In genomic region chr5:14419686-14420085, GRCh38 we compare ENCODE assay signal across 20 cellular contexts.
DNase-seq lines count a peak whose midpoint lies in the region; ATAC-seq and TF ChIP-seq lines count a peak whose summit lies in the region.
"Had no signal": no experiment of that assay in that cellular context is flagged by ENCODE, and none has a peak within 500 bp of the region (broad histone marks: within the 10 kb centered on the region; RNA-seq: fewer than 3 reads in every experiment).

No MANE protein-coding gene starts in this region.

- DNase-seq in SK-N-SH = no peak
- DNase-seq in caudate nucleus (lab: John Stamatoyannopoulos, UW) = no peak
- DNase-seq in osteoblast (ENCODE audit: insufficient read length, low spot score, missing footprints) = no peak
- no peak for DNase-seq in mucosa of descending colon
- no peak for DNase-seq in stimulated activated CD4-positive, alpha-beta T cell treated with anti-CD3 and anti-CD28 coated beads, Interleukin-4, amount 100 ng/mL, for 4 hours
- no peak for DNase-seq in NCI-H1048 (lab: John Stamatoyannopoulos, UW)
- no peak for DNase-seq in NCI-H187 treated with DMSO at 0.1 percent for 48 hours (lab: John Stamatoyannopoulos, UW)
- DNase-seq: GF-D8, KG1, NCI-H1092 treated with DMSO at 0.1 percent for 48 hours, NCI-H146, NCI-H2081, NCI-H2171, NCI-H345, NCI-H524, NCI-H82 had no signal

- no peaks in the 10 kb centered on the region for H3K27me3 ChIP-seq in SK-N-SH (ENCODE audit: insufficient read depth)
- no peaks in the 10 kb centered on the region for H3K27me3 ChIP-seq in osteoblast (ENCODE audit: insufficient read depth, low read length)
- H3K27me3 ChIP-seq: SJSA1 had no signal

- H3K27ac ChIP-seq in SK-N-SH (ENCODE audit: low read depth in 2 of 2, low read length in 1 of 2) (peak overlapping the region; percentile 98 to 100), caudate nucleus (ENCODE audit: low read depth, low read length) (peak overlapping the region; percentile 33), osteoblast (ENCODE audit: low read depth, low read length) (peak overlapping the region; percentile 17)
- H3K27ac ChIP-seq: 22Rv1, SJSA1 had no signal

- POLR2A ChIA-PET in SK-N-SH (lab: Yijun Ruan, JAX) = no interaction called here

- H3K9me3 ChIP-seq in SK-N-SH (no peaks in the 10 kb centered on the region), osteoblast (ENCODE audit: low read depth, low read length) (no peaks in the 10 kb centered on the region), mucosa of descending colon (no peaks in the 10 kb centered on the region)
- H3K9me3 ChIP-seq: SJSA1 had no signal

- intact Hi-C loops in mucosa of descending colon (cut with DNase I, micrococcal nuclease) = loop anchor here in 1 of 2 donors (10.0 kb wide), 1 partner anchor 55 kb away; no protein-coding TSS in a partner anchor

- H3K79me2 ChIP-seq in SK-N-SH (ENCODE audit: insufficient read depth) (peaks cover 89% of the 10 kb centered on the region), osteoblast (ENCODE audit: insufficient read depth, low read length) (peaks cover 72% of the 10 kb centered on the region)

- no peaks in the 10 kb centered on the region for H3K9me2 ChIP-seq in SK-N-SH

- CTCF ChIA-PET in SK-N-SH (lab: Yijun Ruan, JAX) = interaction anchor here (0.5 to 1.7 kb wide), 5 partner anchors 8 to 229 kb away, joined by 3 to 4 read pairs (median 3); no protein-coding TSS in a partner anchor

- H3F3A ChIP-seq in SK-N-SH (replicated peaks; ENCODE audit: insufficient read depth) = peaks cover 54% of the 10 kb centered on the region

- TF ChIP-seq CTCF in SK-N-SH (IDR thresholded peaks at IDR 0.05) (no peak), osteoblast (IDR thresholded peaks at IDR 0.05; ENCODE audit: extremely low read depth, low read depth, low read length) (no peak), mucosa of descending colon (IDR thresholded peaks at IDR 0.05) (no peak)

- no peak for TF ChIP-seq EP300 in SK-N-SH (IDR thresholded peaks at IDR 0.05; ENCODE audit: borderline replicate concordance in 1 of 2, low read depth in 1 of 2, low read length in 1 of 2)

- WGBS in SK-N-SH (ENCODE audit: low lambda C conversion rate) = 98% methylated on average over 8 of the region's 12 CpGs

- no peak overlapping the region for H2AFZ ChIP-seq in SK-N-SH (ENCODE audit: low read depth)
- H2AFZ ChIP-seq in osteoblast (ENCODE audit: low read length) = no peak overlapping the region

- ATAC-seq in SK-N-SH treated with all-trans-retinoic acid at 6 μM for 48 hours (no peak), mucosa of descending colon (no peak)
- ATAC-seq: Right ventricle myocardium inferior had no signal

- no peak overlapping the region for H3K9ac ChIP-seq in SK-N-SH

- H3K4me1 ChIP-seq in SK-N-SH (ENCODE audit: control insufficient read depth in 1 of 2, insufficient read depth in 2 of 2, low read depth in 1 of 2, low read length in 1 of 2) = peaks cover 65 to 76% of the 10 kb centered on the region in 2 experiments
- H3K4me1 ChIP-seq in osteoblast (ENCODE audit: insufficient read depth, low read length) = peaks cover 50% of the 10 kb centered on the region
- no peaks in the 10 kb centered on the region for H3K4me1 ChIP-seq in mucosa of descending colon (ENCODE audit: low read depth)

- no peak for TF ChIP-seq RAD21 in SK-N-SH (IDR thresholded peaks at IDR 0.05; ENCODE audit: low read length)

- H4K20me1 ChIP-seq in SK-N-SH (ENCODE audit: insufficient read depth) = no peaks in the 10 kb centered on the region
- H4K20me1 ChIP-seq in osteoblast (ENCODE audit: insufficient read depth, low read length) = peaks cover 5% of the 10 kb centered on the region

- H3K36me3 ChIP-seq in SK-N-SH (replicated peaks in 1 of 2; ENCODE audit: control insufficient read depth in 1 of 2, insufficient read depth in 2 of 2, low read length in 1 of 2) (peaks cover 33 to 45% of the 10 kb centered on the region in 2 experiments), osteoblast (ENCODE audit: insufficient read depth, low read length) (peaks cover 71% of the 10 kb centered on the region), mucosa of descending colon (ENCODE audit: low read depth) (no peaks in the 10 kb centered on the region)

- H3K4me3 ChIP-seq in SK-N-SH (ENCODE audit: low read depth in 2 of 2, low read length in 1 of 2) = no peak overlapping the region
- H3K4me3 ChIP-seq in osteoblast (ENCODE audit: insufficient read depth, low read length) = no peak overlapping the region
- no peak overlapping the region for H3K4me3 ChIP-seq in mucosa of descending colon
- H3K4me3 ChIP-seq: SJSA1 had no signal

- H3K4me2 ChIP-seq in SK-N-SH = peak overlapping the region; percentile 34
- H3K4me2 ChIP-seq in osteoblast (ENCODE audit: insufficient read depth, low read length) = no peak overlapping the region

TF ChIP-seq in SK-N-SH, 30 proteins besides CTCF, POLR2A, EP300 and RAD21:
- no peak for TF ChIP-seq CHD2 (IDR thresholded peaks at IDR 0.05; ENCODE audit: low read length, partially characterized antibody)
- no peak for TF ChIP-seq POLR2AphosphoS5 (IDR thresholded peaks at IDR 0.05; ENCODE audit: low read depth, low read length)
- TF ChIP-seq IRF3 (IDR thresholded peaks at IDR 0.05; ENCODE audit: low read depth, low read length) = no peak
- TF ChIP-seq FOSL2 (IDR thresholded peaks at IDR 0.05; ENCODE audit: borderline replicate concordance, low read depth) = no peak
- TF ChIP-seq TAF1 (IDR thresholded peaks at IDR 0.05; ENCODE audit: borderline replicate concordance, low read depth, low read length) = no peak
- TF ChIP-seq JUND (IDR thresholded peaks at IDR 0.05) = no peak
- no peak for TF ChIP-seq MAX (IDR thresholded peaks at IDR 0.05; ENCODE audit: low read depth)
- no peak for TF ChIP-seq RCOR1 (IDR thresholded peaks at IDR 0.05; ENCODE audit: low read length)
- no peak for TF ChIP-seq NRF1 (IDR thresholded peaks at IDR 0.05; ENCODE audit: low read depth, low read length)
- no peak for TF ChIP-seq SMC3 (IDR thresholded peaks at IDR 0.05; ENCODE audit: low read depth, low read length)
- TF ChIP-seq GABPA (IDR thresholded peaks at IDR 0.05; ENCODE audit: low read depth) = no peak

TF ChIP-seq in SK-N-SH treated with all-trans-retinoic acid at 6 μM for 48 hours, 23 proteins besides CTCF, POLR2A, EP300 and RAD21 (continues in another document):
- no peak for TF ChIP-seq ZC3H10 (CRISPR knock-in tag; IDR thresholded peaks at IDR 0.05)
- no peak for TF ChIP-seq BACH2 (CRISPR knock-in tag; IDR thresholded peaks at IDR 0.05; ENCODE audit: borderline replicate concordance)
- no peak for TF ChIP-seq PPARA (CRISPR knock-in tag; IDR thresholded peaks at IDR 0.05; ENCODE audit: borderline replicate concordance)
- no peak for TF ChIP-seq ZFP30 (CRISPR knock-in tag; IDR thresholded peaks at IDR 0.05)
- TF ChIP-seq ZFP3 (CRISPR knock-in tag; IDR thresholded peaks at IDR 0.05) = no peak
- TF ChIP-seq CSDC2 (CRISPR knock-in tag; IDR thresholded peaks at IDR 0.05) = no peak
- TF ChIP-seq ZNF70 (CRISPR knock-in tag; IDR thresholded peaks at IDR 0.05) = no peak
- TF ChIP-seq TCF4 (CRISPR knock-in tag; IDR thresholded peaks at IDR 0.05; ENCODE audit: borderline replicate concordance) = no peak
- TF ChIP-seq ISL1 (CRISPR knock-in tag; IDR thresholded peaks at IDR 0.05) = no peak
- TF ChIP-seq SNAI2 (CRISPR knock-in tag; IDR thresholded peaks at IDR 0.05) = no peak
- TF ChIP-seq POU6F1 (CRISPR knock-in tag; IDR thresholded peaks at IDR 0.05; ENCODE audit: borderline replicate concordance, low read depth) = no peak
- no peak for TF ChIP-seq ESRRG (CRISPR knock-in tag; IDR thresholded peaks at IDR 0.05)
- TF ChIP-seq ZNF565 (CRISPR knock-in tag; conservative IDR thresholded peaks at IDR 0.05; ENCODE audit: low read depth) = no peak
- TF ChIP-seq CSRNP3 (CRISPR knock-in tag; IDR thresholded peaks at IDR 0.05) = no peak
- no peak for TF ChIP-seq CREB5 (CRISPR knock-in tag; IDR thresholded peaks at IDR 0.05; ENCODE audit: low read depth)

Comparison
In these comparisons a context has a peak if more than half of its experiments do, and no peak if none do; other contexts are left out.
1. H3K27ac ChIP-seq: peak in every context shown above with its lines; median percentile 99 in SK-N-SH; 33 in caudate nucleus; 17 in osteoblast.